In the genomic region with DNA sequence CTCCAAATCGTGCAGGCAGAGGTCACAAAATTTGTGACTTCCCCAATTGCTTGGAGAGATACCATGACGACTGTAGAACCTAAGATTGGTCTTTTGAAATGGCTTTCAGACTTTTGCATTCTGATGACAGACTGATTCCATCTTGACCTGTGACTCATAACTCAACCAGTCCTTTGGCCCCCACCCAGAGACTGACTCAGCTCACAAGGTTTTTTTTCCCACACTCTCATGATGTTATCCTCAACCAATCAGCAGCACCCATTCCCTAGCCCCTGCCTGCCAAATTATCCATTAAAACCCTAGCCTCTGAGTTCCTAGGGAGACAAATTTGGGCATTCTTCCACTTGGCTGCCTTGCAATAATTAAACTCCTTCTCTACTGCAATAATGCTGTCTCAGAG, we compare ENCODE assay signal across 18 cellular contexts.
DNase-seq lines count a peak whose midpoint lies in the region; ATAC-seq and TF ChIP-seq lines count a peak whose summit lies in the region.
"Had no signal": no experiment of that assay in that cellular context is flagged by ENCODE, and none has a peak within 500 bp of the region (broad histone marks: within the 10 kb centered on the region; RNA-seq: fewer than 3 reads in every experiment).

No MANE protein-coding gene starts in this region.

- H3K9me3 ChIP-seq in ascending aorta (peaks cover 0 to 6% of the 10 kb centered on the region in 2 donors), left lung (peaks cover 0 to 15% of the 10 kb centered on the region in 2 donors)
- H3K9me3 ChIP-seq: upper lobe of left lung had no signal

- H3K4me1 ChIP-seq in ascending aorta (no peaks in the 10 kb centered on the region), left lung (no peaks in the 10 kb centered on the region)
- H3K4me1 ChIP-seq: heart left ventricle, upper lobe of left lung had no signal

- no peak for TF ChIP-seq CTCF in epithelial cell of proximal tubule (conservative IDR thresholded peaks at IDR 0.05; ENCODE audit: low read depth, low read length)
- TF ChIP-seq CTCF in ascending aorta (IDR thresholded peaks at IDR 0.05), result no peak
- no peak for TF ChIP-seq CTCF in left lung (IDR thresholded peaks at IDR 0.05)

- H3K36me3 ChIP-seq in ascending aorta (no peaks in the 10 kb centered on the region), left lung (no peaks in the 10 kb centered on the region)
- H3K36me3 ChIP-seq: heart left ventricle, upper lobe of left lung had no signal

- no peak overlapping the region for H3K4me3 ChIP-seq in epithelial cell of proximal tubule (ENCODE audit: low read depth, low read length)
- H3K4me3 ChIP-seq in skeletal muscle cell (ENCODE audit: low read depth, low read length), result no peak overlapping the region
- H3K4me3 ChIP-seq in ascending aorta, result no peak overlapping the region
- no peak overlapping the region for H3K4me3 ChIP-seq in left lung
- H3K4me3 ChIP-seq: heart left ventricle, lung, upper lobe of left lung had no signal

- ATAC-seq in GM19324 (IDR thresholded peaks at IDR 0.05; ENCODE audit: low FRiP score, unreplicated experiment), result no peak
- no peak for ATAC-seq in left lung
- no peak for ATAC-seq in Right ventricle myocardium superior (ENCODE audit: poor library complexity)
- ATAC-seq: heart left ventricle had no signal

- H3K27ac ChIP-seq in ascending aorta (no peak overlapping the region), left lung (no peak overlapping the region)
- H3K27ac ChIP-seq: heart left ventricle, KMS-11, upper lobe of left lung had no signal

- DNase-seq in HS-5 (ENCODE audit: low read depth) (peak; percentile 95), RPMI7951 (ENCODE audit: low read depth) (peak; percentile 78), epithelial cell of proximal tubule (ENCODE audit: low read depth) (peak; percentile 59), skeletal muscle cell (ENCODE audit: low read depth) (peak; percentile 87), ascending aorta (ENCODE audit: low spot score in 2 of 2) (no peak), left lung (no peak), Right ventricle myocardium superior (no peak)
- DNase-seq: activated CD4-positive, alpha-beta memory T cell treated with anti-CD3 and anti-CD28 coated beads, Interleukin-2, amount 10 ng/mL, durations not matched to agents 7 days and 5 days; activated effector memory CD4-positive, alpha-beta T cell treated with anti-CD3 and anti-CD28 coated beads, Interleukin-2, amount 50 U/mL, for 16 hours; COR-L47; heart left ventricle; NCI-H2081; nucleus accumbens; stimulated activated CD4-positive, alpha-beta T cell treated with anti-CD3 and anti-CD28 coated beads, Interleukin-15, amount 100 ng/mL, for 24 hours; upper lobe of left lung had no signal

- H3K27me3 ChIP-seq in ascending aorta (no peaks in the 10 kb centered on the region), left lung (no peaks in the 10 kb centered on the region)
- H3K27me3 ChIP-seq: heart left ventricle, upper lobe of left lung had no signal

- intact Hi-C loops in ascending aorta (cut with DNase I), result no loop called here
- intact Hi-C loops in left lung (cut with DNase I), result no loop called here
- intact Hi-C loops in Right ventricle myocardium superior (cut with DNase I), result no loop called here

Comparison
In these comparisons a context has a peak if more than half of its experiments do, and no peak if none do; other contexts are left out.
1. DNase-seq: peak in HS-5 (single experiment), RPMI7951 (single experiment), epithelial cell of proximal tubule (single experiment) and skeletal muscle cell (single experiment); none in ascending aorta (0 of 2), left lung (0 of 2) and Right ventricle myocardium superior (single experiment).